ENCODE assay signal across 1 cellular context in the genomic region with DNA sequence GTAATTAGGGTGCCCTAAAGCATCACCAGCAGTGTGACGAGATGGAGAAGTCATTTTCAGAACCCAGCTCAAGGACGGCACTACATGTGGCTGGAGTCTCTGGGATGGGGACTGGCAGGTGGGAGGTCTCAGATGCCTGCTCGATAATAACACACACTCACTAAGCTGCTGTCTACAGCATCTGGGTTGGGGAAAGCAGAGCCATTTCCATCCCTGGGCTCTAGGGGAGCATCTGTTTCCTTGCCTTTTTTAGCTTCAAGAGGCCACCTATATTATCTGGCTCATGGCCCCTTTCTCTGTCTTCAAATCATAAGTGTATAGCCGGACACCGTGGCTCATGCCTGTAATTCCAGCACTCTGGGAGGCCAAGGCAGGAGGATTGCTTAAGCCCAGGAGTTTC.
TF ChIP-seq lines count a peak whose summit lies in the region.

No MANE protein-coding gene starts in this region.

TF ChIP-seq in SK-N-SH treated with all-trans-retinoic acid at 6 μM for 48 hours, 23 proteins besides CTCF, POLR2A, EP300 and RAD21 (continued from another document):
- TF ChIP-seq, protein P1, sequence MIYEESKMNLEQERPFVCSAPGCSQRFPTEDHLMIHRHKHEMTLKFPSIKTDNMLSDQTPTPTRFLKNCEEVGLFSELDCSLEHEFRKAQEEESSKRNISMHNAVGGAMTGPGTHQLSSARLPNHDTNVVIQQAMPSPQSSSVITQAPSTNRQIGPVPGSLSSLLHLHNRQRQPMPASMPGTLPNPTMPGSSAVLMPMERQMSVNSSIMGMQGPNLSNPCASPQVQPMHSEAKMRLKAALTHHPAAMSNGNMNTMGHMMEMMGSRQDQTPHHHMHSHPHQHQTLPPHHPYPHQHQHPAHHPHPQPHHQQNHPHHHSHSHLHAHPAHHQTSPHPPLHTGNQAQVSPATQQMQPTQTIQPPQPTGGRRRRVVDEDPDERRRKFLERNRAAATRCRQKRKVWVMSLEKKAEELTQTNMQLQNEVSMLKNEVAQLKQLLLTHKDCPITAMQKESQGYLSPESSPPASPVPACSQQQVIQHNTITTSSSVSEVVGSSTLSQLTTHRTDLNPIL (CRISPR knock-in tag; IDR thresholded peaks at IDR 0.05; ENCODE audit: low read depth), result no peak
- no peak for TF ChIP-seq ARNTL (CRISPR knock-in tag; IDR thresholded peaks at IDR 0.05; ENCODE audit: borderline replicate concordance, low read depth)
